In the genomic region with DNA sequence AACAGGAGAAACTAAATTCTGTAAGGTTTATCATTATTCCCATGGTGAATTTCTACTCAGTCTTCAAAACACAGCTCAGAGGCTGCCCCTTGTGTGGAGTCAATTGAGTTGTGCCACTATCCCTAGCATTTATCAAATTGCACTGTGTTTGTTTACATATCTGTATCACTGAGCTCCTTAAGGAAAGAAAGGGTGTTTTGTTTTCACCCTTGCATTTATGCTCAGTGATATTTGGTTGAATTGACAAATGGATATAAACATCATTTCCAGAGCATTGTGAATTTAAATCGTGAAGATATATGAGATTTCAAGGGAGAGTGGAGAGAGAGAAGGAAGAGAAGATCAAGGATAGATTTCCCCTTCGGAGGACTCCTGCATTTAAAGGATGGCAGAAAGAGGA, we compare ENCODE assay signal across 25 cellular contexts. TPM values are rescaled to one million over a fixed set of nuclear protein-coding genes. Genes with fewer than 3 reads are reported as not detected.
"Had no signal": no experiment of that assay in that cellular context is flagged by ENCODE, and none has a peak within 500 bp of the region (broad histone marks: within the 10 kb centered on the region; RNA-seq: fewer than 3 reads in every experiment).

No MANE protein-coding gene starts in this region.

- H3K4me1 ChIP-seq: sigmoid colon, testis, tibial artery, upper lobe of left lung had no signal

- H2AFZ ChIP-seq: hepatocyte had no signal

- H3K27ac ChIP-seq: dorsolateral prefrontal cortex, left lung, ovary, psoas muscle, sigmoid colon, testis, tibial artery, upper lobe of left lung had no signal

- H3K27me3 ChIP-seq: gastrocnemius medialis, heart left ventricle, hepatocyte, left lung, ovary, sigmoid colon, testis, tibial artery, upper lobe of left lung had no signal

- H3K9me3 ChIP-seq: gastrocnemius medialis, heart left ventricle, left lung, ovary, psoas muscle, sigmoid colon, testis, tibial artery, upper lobe of left lung had no signal

- H3K79me2 ChIP-seq: hepatocyte had no signal

- H3K4me3 ChIP-seq: dorsolateral prefrontal cortex, gastrocnemius medialis, heart left ventricle, hepatocyte, left lung, ovary, psoas muscle, sigmoid colon, testis, tibial artery, upper lobe of left lung had no signal

- DNase-seq: dorsolateral prefrontal cortex; effector CD4-positive, alpha-beta T cell; gastrocnemius medialis; heart left ventricle; kidney; left lung; mesenchymal stem cell; midbrain; naive thymus-derived CD4-positive, alpha-beta T cell; nucleus accumbens; ovary; posterior cingulate gyrus; psoas muscle; right cardiac atrium; sigmoid colon; stimulated activated CD4-positive, alpha-beta T cell treated with anti-CD3 and anti-CD28 coated beads, Interleukin-2, amount 100 ng/mL, for 24 hours; stimulated activated CD4-positive, alpha-beta T cell treated with anti-CD3 and anti-CD28 coated beads, Interleukin-4, amount 100 ng/mL, for 24 hours; stimulated activated naive CD8-positive, alpha-beta T cell treated with anti-CD3 and anti-CD28 coated beads, Interleukin-15, Interleukin-2, amounts not matched to agents 100 U/mL and 50 U/mL, for 24 hours; substantia nigra; testis; tibial artery; upper lobe of left lung had no signal

- H3K4me2 ChIP-seq: hepatocyte had no signal

- FAIRE-seq: colon, kidney, urothelium cell line had no signal

- H3K36me3 ChIP-seq: gastrocnemius medialis, heart left ventricle, left lung, ovary, sigmoid colon, tibial artery, upper lobe of left lung had no signal

RNA-seq across cellular contexts. Expression of a gene that starts 55.1 kb away (rescaled TPM):
- polyA plus RNA-seq: naive thymus-derived CD4-positive, alpha-beta T cell had no signal
